8 cellular contexts compared by ENCODE assay signal in genomic region chr16:50066482-50067289, GRCh38. TPM values are rescaled to one million over a fixed set of nuclear protein-coding genes. Genes with fewer than 3 reads are reported as not detected.
DNase-seq lines count a peak whose midpoint lies in the region; ATAC-seq, FAIRE-seq and TF ChIP-seq lines count a peak whose summit lies in the region.

No MANE protein-coding gene starts in this region.

- ATAC-seq in HG03432 (IDR thresholded peaks at IDR 0.05; ENCODE audit: unreplicated experiment): peak; percentile 1

- peaks cover 21% of the 10 kb centered on the region for H3K36me3 ChIP-seq in A673 (ENCODE audit: insufficient read depth, low read length, poor library complexity, severe bottlenecking)
- peaks cover 17 to 18% of the 10 kb centered on the region in 2 donors for H3K36me3 ChIP-seq in mucosa of rectum (ENCODE audit: control insufficient read depth in 2 of 2, insufficient read depth in 2 of 2, low read length in 2 of 2)

- H3K4me3 ChIP-seq in A673 (ENCODE audit: low read depth, low read length, poor library complexity, severe bottlenecking): peak overlapping the region; percentile 78
- H3K4me3 ChIP-seq in mucosa of rectum (ENCODE audit: low read length in 2 of 2): peak overlapping the region; percentile 89 to 92

- POLR2A ChIA-PET in A673 (lab: Charles Lee; ENCODE audit: low non-redundant PET): interaction anchor here (0.5 to 0.8 kb wide), 2 partner anchors 30 to 220 kb away, joined by 3 to 11 read pairs; no protein-coding TSS in a partner anchor
- POLR2A ChIA-PET in MCF 10A (lab: Yijun Ruan, JAX): interaction anchor here (0.8 to 2.8 kb wide), 8 partner anchors 12 to 294 kb away, joined by 3 to 23 read pairs (median 6); partner anchors contain the start of gene CNEP1R1

- H3K9me3 ChIP-seq in A673 (ENCODE audit: low read depth, low read length, poor library complexity, severe bottlenecking) (no peaks in the 10 kb centered on the region), mucosa of rectum (ENCODE audit: control insufficient read depth in 2 of 2, low read length in 2 of 2) (no peaks in the 10 kb centered on the region)

- peak overlapping the region; percentile 94 for H3K27ac ChIP-seq in A673 (ENCODE audit: low read depth, low read length, poor library complexity, severe bottlenecking)
- peak overlapping the region; percentile 86 to 97 for H3K27ac ChIP-seq in mucosa of rectum (ENCODE audit: low read depth in 2 of 2, low read length in 2 of 2)

- in situ Hi-C loops in GM13977 (cut with MboI; ENCODE audit: low pct_unique_long_range_greater_than_20kb, low sequenced_read_pairs, unreplicated experiment): loop anchor here (10.0 kb wide), 1 partner anchor 148 kb away; no protein-coding TSS in a partner anchor

- TF ChIP-seq CTCF in A673 (conservative IDR thresholded peaks at IDR 0.05; ENCODE audit: low read depth, low read length) (no peak), MCF 10A (IDR thresholded peaks at IDR 0.05; ENCODE audit: unreplicated experiment) (no peak), D721Med (IDR thresholded peaks at IDR 0.05; ENCODE audit: insufficient read depth, missing control alignments) (no peak), GM13977 (IDR thresholded peaks at IDR 0.05; ENCODE audit: extremely low read depth, insufficient read depth, missing control alignments) (no peak)

- H3K36me3 Mint-ChIP-seq in MCF 10A (ENCODE audit: insufficient read depth, unreplicated experiment): peaks cover 28% of the 10 kb centered on the region

- no peaks in the 10 kb centered on the region for H3K27me3 Mint-ChIP-seq in MCF 10A (ENCODE audit: insufficient read depth, unreplicated experiment)

- intact Hi-C loops in A673 (cut with micrococcal nuclease; ENCODE audit: unreplicated experiment) (loop anchor here (1.0 to 5.0 kb wide), 2 partner anchors 39 to 144 kb away; partner anchors contain the start of gene CNEP1R1), MCF 10A (cut with micrococcal nuclease) (loop anchor here (1.0 kb wide), 2 partner anchors 89 to 144 kb away; no protein-coding TSS in a partner anchor)

- no peak for DNase-seq in A673 (ENCODE audit: low spot score)
- no peak for DNase-seq in MCF 10A (ENCODE audit: unreplicated experiment)
- DNase-seq in D721Med (ENCODE audit: insufficient read length, low spot score): no peak
- no peak for DNase-seq in NCI-H510A treated with DMSO at 0.1 percent for 48 hours (lab: John Stamatoyannopoulos, UW)
- no peak for DNase-seq in GM13977 (ENCODE audit: low spot score)
- DNase-seq in NK-92 (lab: John Stamatoyannopoulos, UW; ENCODE audit: unreplicated experiment): no peak

- FAIRE-seq in D721Med (lab: Jason Lieb, UNC): no peak

- BruUV-seq in A673 (replicated peaks; lab: Mats Ljungman, UMichigan) (TSS peak; percentile 38), MCF 10A (replicated peaks; lab: Mats Ljungman, UMichigan) (TSS peak; percentile 39)

- H3K27me3 ChIP-seq in A673 (replicated peaks; ENCODE audit: insufficient read depth, low read depth, low read length, poor library complexity): no peaks in the 10 kb centered on the region
- H3K27me3 ChIP-seq in mucosa of rectum (ENCODE audit: control insufficient read depth in 2 of 2, insufficient read depth in 2 of 2, low read length in 2 of 2): no peaks in the 10 kb centered on the region

- H3K4me1 ChIP-seq in A673 (ENCODE audit: insufficient read depth, low read length, poor library complexity, severe bottlenecking) (no peaks in the 10 kb centered on the region), mucosa of rectum (ENCODE audit: control insufficient read depth in 2 of 2, insufficient read depth in 2 of 2, low read length in 2 of 2) (peaks cover 10 to 13% of the 10 kb centered on the region in 2 donors)

- CTCF ChIA-PET in A673 (lab: Charles Lee) (interaction anchor here (0.5 to 2.4 kb wide), 8 partner anchors 28 to 288 kb away, joined by 3 to 29 read pairs (median 6); partner anchors contain the start of gene CNEP1R1), MCF 10A (lab: Yijun Ruan, JAX) (interaction anchor here (0.6 to 5.5 kb wide), 14 partner anchors 15 to 561 kb away, joined by 3 to 46 read pairs (median 4); partner anchors contain the start of gene CNEP1R1)

- peak overlapping the region; percentile 88 for H3K4me3 Mint-ChIP-seq in MCF 10A (ENCODE audit: unreplicated experiment)

- H3K27ac Mint-ChIP-seq in MCF 10A (ENCODE audit: low read depth, unreplicated experiment): peak overlapping the region; percentile 52

- no peaks in the 10 kb centered on the region for H3K9me3 Mint-ChIP-seq in MCF 10A (ENCODE audit: unreplicated experiment)

- peak overlapping the region; percentile 72 to 81 for H3K9ac ChIP-seq in mucosa of rectum (ENCODE audit: low read depth in 1 of 2, low read length in 2 of 2)

- peaks cover 23% of the 10 kb centered on the region for H3K4me1 Mint-ChIP-seq in MCF 10A (ENCODE audit: insufficient read depth, unreplicated experiment)

RNA-seq across cellular contexts. Expression of gene HEATR3, which starts 0.9 kb away (rescaled TPM):
- 29.4 and 41.8 TPM in 2 replicates for total RNA-seq in A673 (2021)
- total RNA-seq in MCF 10A (2022): 10.5 and 13.3 TPM in 2 replicates

RNA-seq across cellular contexts. Expression of gene CNEP1R1, which starts 41.7 kb away (rescaled TPM):
- total RNA-seq in A673 (2021) (23.5 and 24.2 TPM in 2 replicates), MCF 10A (2022) (22.0 and 23.2 TPM in 2 replicates)
